10 cellular contexts compared by ENCODE assay signal in genomic region chr10:132987671-132988571, GRCh38. TPM values are rescaled to one million over a fixed set of nuclear protein-coding genes. Genes with fewer than 3 reads are reported as not detected.
DNase-seq lines count a peak whose midpoint lies in the region; ATAC-seq and TF ChIP-seq lines count a peak whose summit lies in the region.
"Had no signal": no experiment of that assay in that cellular context is flagged by ENCODE, and none has a peak within 500 bp of the region (broad histone marks: within the 10 kb centered on the region; RNA-seq: fewer than 3 reads in every experiment).

No MANE protein-coding gene starts in this region.

- no peak overlapping the region for H3K4me3 Mint-ChIP-seq in activated naive CD4-positive, alpha-beta T cell treated with anti-CD3 and anti-CD28 coated beads for 36 hours

- DNase-seq in GM03348 (ENCODE audit: low spot score) (peak; percentile 94), fibroblast of pulmonary artery (ENCODE audit: low read depth) (peak; percentile 86), sciatic nerve (ENCODE audit: low spot score) (no peak), NOMO-1 (lab: John Stamatoyannopoulos, UW; ENCODE audit: unreplicated experiment in 2 of 2) (no peak)
- no peak for DNase-seq in activated naive CD4-positive, alpha-beta T cell treated with anti-CD3 and anti-CD28 coated beads for 36 hours

- H3K4me1 Mint-ChIP-seq in activated naive CD4-positive, alpha-beta T cell treated with anti-CD3 and anti-CD28 coated beads for 36 hours (ENCODE audit: low read depth), result no peaks in the 10 kb centered on the region

- no peaks in the 10 kb centered on the region for H3K36me3 Mint-ChIP-seq in activated naive CD4-positive, alpha-beta T cell treated with anti-CD3 and anti-CD28 coated beads for 36 hours (ENCODE audit: low read depth)

- H3K27me3 Mint-ChIP-seq in activated naive CD4-positive, alpha-beta T cell treated with anti-CD3 and anti-CD28 coated beads for 36 hours (ENCODE audit: low read depth), result no peaks in the 10 kb centered on the region

- no peak overlapping the region for H3K27ac Mint-ChIP-seq in activated naive CD4-positive, alpha-beta T cell treated with anti-CD3 and anti-CD28 coated beads for 36 hours
- H3K27ac Mint-ChIP-seq: activated T-helper 2 cell treated with anti-CD3 and anti-CD28 coated beads, Interferon-gamma antibody, Interleukin-2, Interleukin-4, amounts not matched to agents 10 μg/mL and 5 μg/mL and 100 μg/mL, durations not matched to agents 14 hours and 24 hours and 36 hours had no signal

- no peak overlapping the region for H3K4me3 ChIP-seq in fibroblast of pulmonary artery (replicated peaks; ENCODE audit: low read depth, low read length)

- TF ChIP-seq CTCF in fibroblast of pulmonary artery (IDR thresholded peaks at IDR 0.05; ENCODE audit: low read length, missing control alignments), result no peak

- intact Hi-C loops in sciatic nerve (cut with DNase I), result no loop called here
- intact Hi-C loops in activated naive CD4-positive, alpha-beta T cell treated with anti-CD3 and anti-CD28 coated beads for 36 hours (cut with micrococcal nuclease), result no loop called here

- no peaks in the 10 kb centered on the region for H3K9me3 Mint-ChIP-seq in activated naive CD4-positive, alpha-beta T cell treated with anti-CD3 and anti-CD28 coated beads for 36 hours
- H3K9me3 Mint-ChIP-seq: activated T-helper 2 cell treated with anti-CD3 and anti-CD28 coated beads, Interferon-gamma antibody, Interleukin-2, Interleukin-4, amounts not matched to agents 10 μg/mL and 5 μg/mL and 100 μg/mL, durations not matched to agents 14 hours and 24 hours and 36 hours had no signal

- TF ChIP-seq POLR2A in GM18505 (IDR thresholded peaks at IDR 0.05; ENCODE audit: borderline replicate concordance, extremely low read depth, insufficient read depth, insufficient read length), result no peak

- peak; percentile 100 for ATAC-seq in SK-N-SH treated with all-trans-retinoic acid at 6 μM for 48 hours
- ATAC-seq in sciatic nerve, result peak; percentile 46
- no peak for ATAC-seq in GM18505 (IDR thresholded peaks at IDR 0.05; ENCODE audit: unreplicated experiment)
- ATAC-seq in GM18873 (IDR thresholded peaks at IDR 0.05; ENCODE audit: low FRiP score, unreplicated experiment), result no peak

- CTCF ChIA-PET in activated naive CD4-positive, alpha-beta T cell treated with anti-CD3 and anti-CD28 coated beads for 36 hours (lab: Charles Lee), result interaction anchor here (1.2 kb wide), 1 partner anchor 87 kb away, joined by 3 read pairs; no protein-coding TSS in a partner anchor

TF ChIP-seq in SK-N-SH treated with all-trans-retinoic acid at 6 μM for 48 hours, 23 proteins besides CTCF, POLR2A, EP300 and RAD21:
- TF ChIP-seq BACH2 (CRISPR knock-in tag; IDR thresholded peaks at IDR 0.05; ENCODE audit: borderline replicate concordance) (peak; percentile 73; the same call in 1 of the 2 replicates), ISL1 (CRISPR knock-in tag; IDR thresholded peaks at IDR 0.05) (no peak), TCF4 (CRISPR knock-in tag; IDR thresholded peaks at IDR 0.05; ENCODE audit: borderline replicate concordance) (peak; percentile 82), TSHZ2 (CRISPR knock-in tag; IDR thresholded peaks at IDR 0.05) (no peak; the same call in 1 of the 2 replicates), ZNF8 (CRISPR knock-in tag; IDR thresholded peaks at IDR 0.05) (0 out of 2 replicates have a peak, but pooled peaks have one; percentile 11)

RNA-seq across cellular contexts. Expression of gene CFAP46, which starts 45.6 kb away (rescaled TPM):
- total RNA-seq in sciatic nerve, result 1.1 TPM
- not detected for total RNA-seq in activated naive CD4-positive, alpha-beta T cell treated with anti-CD3 and anti-CD28 coated beads for 36 hours
- total RNA-seq: activated T-helper 2 cell treated with anti-CD3 and anti-CD28 coated beads, Interferon-gamma antibody, Interleukin-2, Interleukin-4, amounts not matched to agents 10 μg/mL and 5 μg/mL and 100 μg/mL, durations not matched to agents 14 hours and 24 hours and 36 hours; T-helper 1 cell treated with Interleukin-12 subunit alpha and Interleukin-12 subunit beta and Interleukin-4 antibody, amounts not matched to agents 30 ng/mL and 1 ng/mL, for 36 hours had no signal

Comparison
In these comparisons a context has a peak if more than half of its experiments do, and no peak if none do; other contexts are left out.
1. DNase-seq: peak in GM03348 (single experiment) and fibroblast of pulmonary artery (single experiment); none in sciatic nerve (single experiment), activated naive CD4-positive, alpha-beta T cell treated with anti-CD3 and anti-CD28 coated beads for 36 hours (single experiment) and NOMO-1 (0 of 2).
2. ATAC-seq: peak in SK-N-SH treated with all-trans-retinoic acid at 6 μM for 48 hours (single experiment) and sciatic nerve (single experiment); none in GM18505 (single experiment) and GM18873 (single experiment).